In the genomic region with DNA sequence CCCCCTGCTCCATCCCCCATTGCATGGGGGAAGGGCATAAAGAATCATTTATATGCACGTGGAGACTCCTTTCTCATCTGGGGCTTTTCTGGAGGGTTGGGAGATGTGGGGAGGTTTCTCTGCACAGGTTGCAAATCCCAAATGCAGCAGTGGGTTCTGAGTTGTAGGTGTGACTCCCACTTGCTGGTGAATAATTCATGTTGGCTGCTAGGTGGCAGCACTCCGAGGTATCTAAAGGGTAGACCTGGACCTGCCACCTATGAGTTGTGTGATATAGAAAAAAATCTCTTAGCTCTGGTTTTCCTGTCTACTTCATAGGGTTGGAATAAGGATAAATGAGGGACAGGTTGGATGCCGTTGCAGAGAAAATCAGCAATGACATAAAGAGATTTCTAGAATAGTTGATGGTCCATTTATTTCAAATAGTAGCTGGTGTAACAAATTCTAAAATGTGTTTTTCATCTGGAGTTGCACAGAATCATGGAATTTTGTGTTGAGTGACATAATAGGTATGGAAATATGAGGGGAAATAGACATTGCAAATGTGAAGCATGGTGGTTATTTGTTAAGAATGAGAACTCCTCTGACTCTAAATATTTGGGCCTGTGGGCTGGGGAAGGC, we compare ENCODE assay signal across 8 cellular contexts. TPM values are rescaled to one million over a fixed set of nuclear protein-coding genes. Genes with fewer than 3 reads are reported as not detected.
DNase-seq lines count a peak whose midpoint lies in the region; ATAC-seq and TF ChIP-seq lines count a peak whose summit lies in the region.

No MANE protein-coding gene starts in this region.

- peak in 1 of 2 donors; percentile 42 for DNase-seq in cardiac muscle cell (ENCODE audit: low read depth in 1 of 2, low spot score in 1 of 2)
- DNase-seq in left cardiac atrium: no peak
- peak; percentile 53 for DNase-seq in cerebellar cortex (ENCODE audit: low spot score)
- DNase-seq in renal cortical epithelial cell (ENCODE audit: low read depth): peak; percentile 36
- DNase-seq in dorsolateral prefrontal cortex: no peak

- H3K27me3 ChIP-seq in cardiac muscle cell (peaks cover 54% of the 10 kb centered on the region), OCI-LY3 (ENCODE audit: low read depth, low read length) (no peaks in the 10 kb centered on the region), dorsolateral prefrontal cortex (peaks cover 0 to 25% (median 15%) of the 10 kb centered on the region in 45 donors)

- peaks cover 25% of the 10 kb centered on the region for H4K20me1 ChIP-seq in OCI-LY3 (ENCODE audit: insufficient read depth, low read length)

- ATAC-seq in left cardiac atrium (no peak), GM18909 (IDR thresholded peaks at IDR 0.05; ENCODE audit: poor library complexity, unreplicated experiment) (no peak), GM19324 (IDR thresholded peaks at IDR 0.05; ENCODE audit: low FRiP score, unreplicated experiment) (no peak)

- H3K9me3 ChIP-seq in cardiac muscle cell (ENCODE audit: low read depth): no peaks in the 10 kb centered on the region
- H3K9me3 ChIP-seq in OCI-LY3 (ENCODE audit: insufficient read depth, low read length): no peaks in the 10 kb centered on the region

- no peak overlapping the region for H2AFZ ChIP-seq in OCI-LY3 (ENCODE audit: low read depth, low read length)

- H3K4me3 ChIP-seq in cardiac muscle cell (no peak overlapping the region), OCI-LY3 (ENCODE audit: low read length) (no peak overlapping the region), dorsolateral prefrontal cortex (no peak overlapping the region)

- H3K79me2 ChIP-seq in OCI-LY3 (ENCODE audit: low read length): peaks cover 38% of the 10 kb centered on the region

- no peak overlapping the region for H3K9ac ChIP-seq in OCI-LY3 (ENCODE audit: low read length)

- TF ChIP-seq CTCF in cardiac muscle cell (IDR thresholded peaks at IDR 0.05; ENCODE audit: low read depth, low read length) (peak; percentile 48), OCI-LY3 (IDR thresholded peaks at IDR 0.05; ENCODE audit: low read depth, low read length) (peak; percentile 63), dorsolateral prefrontal cortex (IDR thresholded peaks at IDR 0.05 in 54 of 56, conservative IDR thresholded peaks at IDR 0.05 in 2 of 56; ENCODE audit: low read depth in 1 of 56, partially characterized antibody in 56 of 56) (peak in 14 of 56 donors; percentile 9 to 31 (median 19))

- peaks cover 7% of the 10 kb centered on the region for H3K36me3 ChIP-seq in cardiac muscle cell
- H3K36me3 ChIP-seq in OCI-LY3 (replicated peaks; ENCODE audit: low read depth, low read length): peaks cover 46% of the 10 kb centered on the region

- no peak overlapping the region for H3K27ac ChIP-seq in cardiac muscle cell
- no peak overlapping the region for H3K27ac ChIP-seq in OCI-LY3 (ENCODE audit: low read length)
- no peak overlapping the region for H3K27ac ChIP-seq in dorsolateral prefrontal cortex

- peaks cover 8% of the 10 kb centered on the region for H3K4me1 ChIP-seq in cardiac muscle cell (ENCODE audit: low read depth)
- H3K4me1 ChIP-seq in OCI-LY3 (ENCODE audit: low read length): peaks cover 9% of the 10 kb centered on the region

- intact Hi-C loops in left cardiac atrium (cut with DNase I) (no loop called here), dorsolateral prefrontal cortex (cut with DNase I) (no loop called here)

- H3K4me2 ChIP-seq in OCI-LY3 (ENCODE audit: low read length): no peak overlapping the region

RNA-seq across cellular contexts. Expression of gene MARCHF9, which starts 4.6 kb away (rescaled TPM):
- 21.9 and 23.3 TPM in 2 replicates for total RNA-seq in cardiac muscle cell
- 9.0 and 11.7 TPM in 2 replicates for polyA plus RNA-seq in cardiac muscle cell
- total RNA-seq in left cardiac atrium: 10 to 100 TPM; 11.7 to 15.0 TPM
- total RNA-seq in renal cortical epithelial cell: 3.1 and 8.5 TPM in 2 replicates
- total RNA-seq in dorsolateral prefrontal cortex: 10 to 100 TPM; 11.5 to 26.2 (median 18.3) TPM

RNA-seq across cellular contexts. Expression of gene CDK4, which starts 7.4 kb away (rescaled TPM):
- total RNA-seq in cardiac muscle cell (75.8 and 137 TPM in 2 replicates), left cardiac atrium (10 to 100 TPM; 45.2 to 62.0 TPM), renal cortical epithelial cell (101 and 145 TPM in 2 replicates), dorsolateral prefrontal cortex (10 to 100 TPM; 20.2 to 50.6 (median 29.3) TPM)
- polyA plus RNA-seq in cardiac muscle cell: 160 and 172 TPM in 2 replicates

RNA-seq across cellular contexts. Expression of gene CYP27B1, which starts 7.4 kb away (rescaled TPM):
- total RNA-seq in cardiac muscle cell (0.07 and 1.3 TPM in 2 replicates), left cardiac atrium (1 to 10 TPM in 1 of 2 donors, under 1 TPM in 1; 0.44 to 1.5 TPM), renal cortical epithelial cell (0.50 and 0.87 TPM in 2 replicates), dorsolateral prefrontal cortex (1 to 10 TPM in 25 of 120 experiments, under 1 TPM in 60, not detected in 35; 0.18 to 5.3 (median 0.63) TPM)
- 0.33 TPM in 1 of 2 replicates, not detected in the other for polyA plus RNA-seq in cardiac muscle cell

RNA-seq across cellular contexts. Expression of gene METTL1, which starts 12.4 kb away (rescaled TPM):
- total RNA-seq in cardiac muscle cell: 8.1 and 11.9 TPM in 2 replicates
- 20.0 and 21.6 TPM in 2 replicates for polyA plus RNA-seq in cardiac muscle cell
- 10 to 100 TPM in 1 of 2 donors, 1 to 10 TPM in 1; 7.2 to 16.0 TPM for total RNA-seq in left cardiac atrium
- 6.1 and 6.4 TPM in 2 replicates for total RNA-seq in renal cortical epithelial cell
- 10 to 100 TPM in 36 of 120 experiments, 1 to 10 TPM in 84; 1.8 to 17.4 (median 8.3) TPM for total RNA-seq in dorsolateral prefrontal cortex

RNA-seq across cellular contexts. Expression of gene EEF1AKMT3, which starts 12.9 kb away (rescaled TPM):
- total RNA-seq in cardiac muscle cell (2.2 and 4.8 TPM in 2 replicates), left cardiac atrium (1 to 10 TPM; 2.9 to 3.3 TPM), renal cortical epithelial cell (4.2 and 4.3 TPM in 2 replicates), dorsolateral prefrontal cortex (10 to 100 TPM in 2 of 120 experiments, 1 to 10 TPM in 118; 1.4 to 11.0 (median 4.1) TPM)
- 3.7 and 3.9 TPM in 2 replicates for polyA plus RNA-seq in cardiac muscle cell

Comparison
In these comparisons a context has a peak if more than half of its experiments do, and no peak if none do; other contexts are left out.
1. DNase-seq: peak in cerebellar cortex (single experiment) and renal cortical epithelial cell (single experiment); none in left cardiac atrium (single experiment) and dorsolateral prefrontal cortex (0 of 10).